In genomic region chr2:200905618-200906296, GRCh38 we compare ENCODE assay signal across 9 cellular contexts. TPM values are rescaled to one million over a fixed set of nuclear protein-coding genes. Genes with fewer than 3 reads are reported as not detected.
DNase-seq lines count a peak whose midpoint lies in the region; ATAC-seq and TF ChIP-seq lines count a peak whose summit lies in the region.
"Had no signal": no experiment of that assay in that cellular context is flagged by ENCODE, and none has a peak within 500 bp of the region (broad histone marks: within the 10 kb centered on the region; RNA-seq: fewer than 3 reads in every experiment).

No MANE protein-coding gene starts in this region.

- H3K4me1 Mint-ChIP-seq in naive thymus-derived CD8-positive, alpha-beta T cell = peaks cover 4 to 9% (median 7%) of the 10 kb centered on the region in 4 donors

- peaks cover 0 to 54% (median 7%) of the 10 kb centered on the region in 3 donors for H3K36me3 Mint-ChIP-seq in naive thymus-derived CD8-positive, alpha-beta T cell
- H3K36me3 Mint-ChIP-seq: activated naive CD4-positive, alpha-beta T cell treated with anti-CD3 and anti-CD28 coated beads, Interleukin-2, amount 50 U/mL, for 24 hours had no signal

- H3K27me3 ChIP-seq in DND-41 (ENCODE audit: insufficient read depth, low read length, poor library complexity) (no peaks in the 10 kb centered on the region), testis (no peaks in the 10 kb centered on the region)

- H3K9me3 ChIP-seq in DND-41 (ENCODE audit: insufficient read depth, low read length, severe bottlenecking) = no peaks in the 10 kb centered on the region
- H3K9me3 ChIP-seq in testis = no peaks in the 10 kb centered on the region

- H3K27me3 Mint-ChIP-seq in naive thymus-derived CD8-positive, alpha-beta T cell = no peaks in the 10 kb centered on the region
- H3K27me3 Mint-ChIP-seq: activated naive CD4-positive, alpha-beta T cell treated with anti-CD3 and anti-CD28 coated beads, Interleukin-2, amount 50 U/mL, for 24 hours had no signal

- H4K20me1 ChIP-seq in DND-41 (ENCODE audit: insufficient read depth, low read length) = no peaks in the 10 kb centered on the region

- H3K9me3 Mint-ChIP-seq in naive thymus-derived CD8-positive, alpha-beta T cell = no peaks in the 10 kb centered on the region
- H3K9me3 Mint-ChIP-seq: activated naive CD4-positive, alpha-beta T cell treated with anti-CD3 and anti-CD28 coated beads, Interleukin-2, amount 50 U/mL, for 24 hours had no signal

- no peak overlapping the region for H3K27ac ChIP-seq in DND-41 (ENCODE audit: low read length)
- H3K27ac ChIP-seq in testis = no peak overlapping the region

- H3K79me2 ChIP-seq in DND-41 (ENCODE audit: insufficient read depth, low read length) = no peaks in the 10 kb centered on the region

- H3K27ac Mint-ChIP-seq in naive thymus-derived CD8-positive, alpha-beta T cell = peak overlapping the region in 4 of 10 donors; percentile 21 to 57 (median 34)
- H3K27ac Mint-ChIP-seq: activated naive CD4-positive, alpha-beta T cell treated with anti-CD3 and anti-CD28 coated beads, Interleukin-2, amount 50 U/mL, for 24 hours had no signal

- WGBS in testis, 2 donors = 50 to 57% methylated on average over 2 of the region's 2 CpGs

- no peak overlapping the region for H3K4me2 ChIP-seq in DND-41 (ENCODE audit: insufficient read depth, low read length)

- H3K36me3 ChIP-seq in DND-41 (ENCODE audit: insufficient read depth, low read length) (peaks cover 75% of the 10 kb centered on the region), testis (ENCODE audit: low read depth, missing control alignments) (no peaks in the 10 kb centered on the region)

- peak; percentile 58 for DNase-seq in DND-41
- peak; percentile 78 for DNase-seq in NCI-H82 (lab: John Stamatoyannopoulos, UW)
- peak; percentile 43 for DNase-seq in activated CD8-positive, alpha-beta memory T cell treated with anti-CD3 and anti-CD28 coated beads, Interleukin-2, amount 50 U/mL, for 4 hours
- peak; percentile 74 for DNase-seq in fibroblast of mammary gland (ENCODE audit: low read depth)
- DNase-seq in naive thymus-derived CD8-positive, alpha-beta T cell = peak in 6 of 10 donors; percentile 13 to 67 (median 18)
- peak; percentile 86 for DNase-seq in testis

- peaks cover 2% of the 10 kb centered on the region; the same call in 1 of the 2 replicates for H3K4me1 ChIP-seq in DND-41 (ENCODE audit: insufficient read depth, low read length)
- no peaks in the 10 kb centered on the region for H3K4me1 ChIP-seq in testis

- H3K4me3 Mint-ChIP-seq in naive thymus-derived CD8-positive, alpha-beta T cell = no peak overlapping the region
- H3K4me3 Mint-ChIP-seq: activated naive CD4-positive, alpha-beta T cell treated with anti-CD3 and anti-CD28 coated beads, Interleukin-2, amount 50 U/mL, for 24 hours had no signal

- ATAC-seq in DND-41 (ENCODE audit: insufficient read depth, low read depth) = peak; percentile 65
- ATAC-seq in HG02763 (IDR thresholded peaks at IDR 0.05; ENCODE audit: unreplicated experiment) = peak; percentile 44
- ATAC-seq in naive thymus-derived CD8-positive, alpha-beta T cell = no peak
- ATAC-seq in HG03442 (IDR thresholded peaks at IDR 0.05; ENCODE audit: unreplicated experiment) = no peak

- H2AFZ ChIP-seq in DND-41 (ENCODE audit: low read depth, low read length) = no peak overlapping the region

- no peak for TF ChIP-seq POLR2A in testis (IDR thresholded peaks at IDR 0.05)

- intact Hi-C loops in testis (cut with DNase I; ENCODE audit: low total_unique reads) = loop anchor here (10.0 kb wide), 1 partner anchor 249 kb away; no protein-coding TSS in a partner anchor

- H3K4me3 ChIP-seq in DND-41 (ENCODE audit: low read depth in 1 of 2, low read length in 2 of 2) (no peak overlapping the region), fibroblast of mammary gland (ENCODE audit: control insufficient read depth, low read depth, low read length) (no peak overlapping the region), testis (no peak overlapping the region)

- TF ChIP-seq CTCF in DND-41 (IDR thresholded peaks at IDR 0.05; ENCODE audit: borderline replicate concordance, extremely low read depth, low read length, poor library complexity, severe bottlenecking) = peak; percentile 78
- peak; percentile 81 for TF ChIP-seq CTCF in fibroblast of mammary gland (conservative IDR thresholded peaks at IDR 0.05; ENCODE audit: control insufficient read depth, insufficient read depth, low read depth, low read length)
- peak; percentile 52 to 61 (median 60) for TF ChIP-seq CTCF in testis (IDR thresholded peaks at IDR 0.05)

- H3K9ac ChIP-seq in DND-41 (ENCODE audit: low read depth, low read length) = no peak overlapping the region

- POLR2A ChIA-PET in naive thymus-derived CD8-positive, alpha-beta T cell (lab: Charles Lee) = interaction anchor here (0.7 to 1.3 kb wide), 2 partner anchors 163 to 1391 kb away, joined by 3 read pairs; no protein-coding TSS in a partner anchor

RNA-seq across cellular contexts. Expression of gene NIF3L1, which starts 16.6 kb away (rescaled TPM):
- total RNA-seq in naive thymus-derived CD8-positive, alpha-beta T cell = 10 to 100 TPM; 32.1 to 37.3 TPM
- polyA plus RNA-seq in naive thymus-derived CD8-positive, alpha-beta T cell = 10 to 100 TPM; 15.6 to 24.0 (median 18.7) TPM
- 10 to 100 TPM; 36.1 to 45.9 TPM for total RNA-seq in testis
- polyA plus RNA-seq in testis (ENCODE audit: insufficient read depth, low read depth, low replicate concordance) = 36.1 TPM

RNA-seq across cellular contexts. Expression of gene PPIL3, which starts 16.9 kb away (rescaled TPM):
- total RNA-seq in naive thymus-derived CD8-positive, alpha-beta T cell = 10 to 100 TPM; 41.0 to 42.6 TPM
- polyA plus RNA-seq in naive thymus-derived CD8-positive, alpha-beta T cell = 10 to 100 TPM; 22.3 to 38.3 (median 29.6) TPM
- total RNA-seq in testis = 10 to 100 TPM; 37.0 to 44.7 TPM
- polyA plus RNA-seq in testis (ENCODE audit: insufficient read depth, low read depth, low replicate concordance) = 50.2 TPM

RNA-seq across cellular contexts. Expression of gene CLK1, which starts 41.3 kb away (rescaled TPM):
- total RNA-seq in naive thymus-derived CD8-positive, alpha-beta T cell = 100 to 1,000 TPM; 348 to 356 TPM
- polyA plus RNA-seq in naive thymus-derived CD8-positive, alpha-beta T cell = 10 to 100 TPM; 13.6 to 45.3 (median 15.5) TPM
- 100 to 1,000 TPM; 107 to 117 TPM for total RNA-seq in testis
- 62.7 TPM for polyA plus RNA-seq in testis (ENCODE audit: insufficient read depth, low read depth, low replicate concordance)

RNA-seq across cellular contexts. Expression of gene ORC2, which starts 57.7 kb away (rescaled TPM):
- 10 to 100 TPM; 51.9 to 66.8 TPM for total RNA-seq in naive thymus-derived CD8-positive, alpha-beta T cell
- 10 to 100 TPM in 1 of 3 donors, 1 to 10 TPM in 2; 9.4 to 11.1 (median 9.4) TPM for polyA plus RNA-seq in naive thymus-derived CD8-positive, alpha-beta T cell
- 10 to 100 TPM; 31.8 to 32.5 TPM for total RNA-seq in testis
- 70.4 TPM for polyA plus RNA-seq in testis (ENCODE audit: insufficient read depth, low read depth, low replicate concordance)

Comparison
In these comparisons a context has a peak if more than half of its experiments do, and no peak if none do; other contexts are left out.
1. ATAC-seq: peak in DND-41 (single experiment) and HG02763 (single experiment); none in naive thymus-derived CD8-positive, alpha-beta T cell (0 of 2) and HG03442 (single experiment).
2. DNase-seq: peak in every context shown above with its lines; median percentile 86 in testis; 78 in NCI-H82; 74 in fibroblast of mammary gland; 58 in DND-41; 43 in activated CD8-positive, alpha-beta memory T cell treated with anti-CD3 and anti-CD28 coated beads, Interleukin-2, amount 50 U/mL, for 4 hours; 18 in naive thymus-derived CD8-positive, alpha-beta T cell.
3. Peak in every context shown above with its lines, with median percentiles within 50 percentile points of each other: CTCF ChIP-seq.